Comparison of ENCODE assay signal across 20 cellular contexts in genomic region chr2:224517963-224518362, GRCh38.
DNase-seq lines count a peak whose midpoint lies in the region.
"Had no signal": no experiment of that assay in that cellular context is flagged by ENCODE, and none has a peak within 500 bp of the region (broad histone marks: within the 10 kb centered on the region; RNA-seq: fewer than 3 reads in every experiment).

No MANE protein-coding gene starts in this region.

- H2BK12ac ChIP-seq in mesenchymal stem cell (ENCODE audit: low read length in 2 of 2) = no peak overlapping the region

- H3K4me1 ChIP-seq in mesenchymal stem cell (ENCODE audit: control insufficient read depth, insufficient read depth, low read depth, low read length) = peaks cover 3% of the 10 kb centered on the region
- H3K4me1 ChIP-seq: BE2C had no signal

- no peak overlapping the region for H3K23ac ChIP-seq in mesenchymal stem cell (ENCODE audit: low read length in 2 of 2)

- H3K27ac Mint-ChIP-seq in IgD-negative memory B cell = peak overlapping the region; percentile 75 to 95 (median 86)
- H3K27ac Mint-ChIP-seq in activated T-cell treated with anti-CD3 and anti-CD28 coated beads, Interleukin-2, amount 50 U/mL, for 24 hours = no peak overlapping the region
- H3K27ac Mint-ChIP-seq: activated CD4-positive, alpha-beta T cell treated with anti-CD3 and anti-CD28 coated beads for 36 hours; activated naive CD8-positive, alpha-beta T cell treated with anti-CD3 and anti-CD28 coated beads, Interleukin-2, amount 10 ng/mL, durations not matched to agents 7 days and 5 days; stimulated activated effector memory CD8-positive, alpha-beta T cell treated with anti-CD3 and anti-CD28 coated beads, Interleukin-12 subunit alpha, Interleukin-12 subunit beta, amount 100 ng/mL, for 72 hours had no signal

- no peak overlapping the region for H2BK5ac ChIP-seq in mesenchymal stem cell (ENCODE audit: low read depth, low read length, poor library complexity, severe bottlenecking)

- no peak overlapping the region for H2BK120ac ChIP-seq in mesenchymal stem cell (ENCODE audit: low read depth, low read length)

- H3K36me3 Mint-ChIP-seq in IgD-negative memory B cell = peaks cover 4% of the 10 kb centered on the region
- H3K36me3 Mint-ChIP-seq in activated T-cell treated with anti-CD3 and anti-CD28 coated beads, Interleukin-2, amount 50 U/mL, for 24 hours (ENCODE audit: low read depth) = peaks cover 46% of the 10 kb centered on the region

- no peak overlapping the region for H3K4ac ChIP-seq in mesenchymal stem cell (ENCODE audit: low read depth in 1 of 2, low read length in 2 of 2)

- peaks cover 31 to 40% (median 39%) of the 10 kb centered on the region in 3 donors for H3K4me1 Mint-ChIP-seq in IgD-negative memory B cell
- peaks cover 55% of the 10 kb centered on the region for H3K4me1 Mint-ChIP-seq in activated T-cell treated with anti-CD3 and anti-CD28 coated beads, Interleukin-2, amount 50 U/mL, for 24 hours (ENCODE audit: low read depth)

- H4K91ac ChIP-seq in mesenchymal stem cell (ENCODE audit: low read length) = no peak overlapping the region

- H2AK5ac ChIP-seq in mesenchymal stem cell (ENCODE audit: low read length, severe bottlenecking) = no peak overlapping the region

- H3K9me3 Mint-ChIP-seq in IgD-negative memory B cell = no peaks in the 10 kb centered on the region
- H3K9me3 Mint-ChIP-seq in activated T-cell treated with anti-CD3 and anti-CD28 coated beads, Interleukin-2, amount 50 U/mL, for 24 hours = no peaks in the 10 kb centered on the region
- H3K9me3 Mint-ChIP-seq: activated naive CD8-positive, alpha-beta T cell treated with anti-CD3 and anti-CD28 coated beads, Interleukin-2, amount 10 ng/mL, durations not matched to agents 7 days and 5 days; effector memory CD8-positive, alpha-beta T cell; neural crest cell; stimulated activated effector memory CD8-positive, alpha-beta T cell treated with anti-CD3 and anti-CD28 coated beads, Interleukin-12 subunit alpha, Interleukin-12 subunit beta, amount 100 ng/mL, for 72 hours had no signal

- H3K18ac ChIP-seq in mesenchymal stem cell (ENCODE audit: low read depth in 1 of 2, low read length in 2 of 2) = no peak overlapping the region

- no peak overlapping the region for H3K14ac ChIP-seq in mesenchymal stem cell (ENCODE audit: low read length in 2 of 2)

- no peak overlapping the region for H4K8ac ChIP-seq in mesenchymal stem cell (ENCODE audit: low read length)

- no peaks in the 10 kb centered on the region for H3K27me3 Mint-ChIP-seq in IgD-negative memory B cell
- no peaks in the 10 kb centered on the region for H3K27me3 Mint-ChIP-seq in activated T-cell treated with anti-CD3 and anti-CD28 coated beads, Interleukin-2, amount 50 U/mL, for 24 hours
- H3K27me3 Mint-ChIP-seq: activated CD4-positive, alpha-beta T cell treated with anti-CD3 and anti-CD28 coated beads for 36 hours; activated naive CD8-positive, alpha-beta T cell treated with anti-CD3 and anti-CD28 coated beads, Interleukin-2, amount 10 ng/mL, durations not matched to agents 7 days and 5 days; effector memory CD8-positive, alpha-beta T cell had no signal

- WGBS in mesenchymal stem cell = 89% methylated on average over 1 of the region's 2 CpGs

- H3K4me3 Mint-ChIP-seq in IgD-negative memory B cell = peak overlapping the region; percentile 25 to 88 (median 78)
- H3K4me3 Mint-ChIP-seq in activated T-cell treated with anti-CD3 and anti-CD28 coated beads, Interleukin-2, amount 50 U/mL, for 24 hours = no peak overlapping the region
- H3K4me3 Mint-ChIP-seq: activated CD4-positive, alpha-beta T cell treated with anti-CD3 and anti-CD28 coated beads for 36 hours; activated naive CD8-positive, alpha-beta T cell treated with anti-CD3 and anti-CD28 coated beads, Interleukin-2, amount 10 ng/mL, durations not matched to agents 7 days and 5 days; effector memory CD8-positive, alpha-beta T cell; neural crest cell; stimulated activated effector memory CD8-positive, alpha-beta T cell treated with anti-CD3 and anti-CD28 coated beads, Interleukin-12 subunit alpha, Interleukin-12 subunit beta, amount 100 ng/mL, for 72 hours had no signal

- no peaks in the 10 kb centered on the region for H3K79me1 ChIP-seq in mesenchymal stem cell (replicated peaks; ENCODE audit: low read length, poor library complexity, severe bottlenecking)

- H3K36me3 ChIP-seq in mesenchymal stem cell (ENCODE audit: control insufficient read depth in 1 of 2, insufficient read depth in 2 of 2, low read depth in 1 of 2, low read length in 2 of 2) = peaks cover 0 to 15% of the 10 kb centered on the region in 2 experiments

- no peak overlapping the region for H3K4me2 ChIP-seq in mesenchymal stem cell (ENCODE audit: low read length, poor library complexity, severe bottlenecking)

- no peak overlapping the region for H3K4me3 ChIP-seq in mesenchymal stem cell (ENCODE audit: insufficient read depth in 1 of 2, low read depth in 1 of 2, low read length in 2 of 2)
- H3K4me3 ChIP-seq: upper lobe of left lung had no signal

- H3K27me3 ChIP-seq in mesenchymal stem cell (ENCODE audit: control insufficient read depth in 1 of 2, insufficient read depth in 1 of 2, low read length in 2 of 2) = no peaks in the 10 kb centered on the region
- H3K27me3 ChIP-seq: BE2C, upper lobe of left lung had no signal

- DNase-seq in CD1c-positive myeloid dendritic cell (ENCODE audit: extremely low spot score) (peak; percentile 37), SIG-M5 treated with dmso at 0.1 percent for 504 hours (lab: John Stamatoyannopoulos, UW; ENCODE audit: unreplicated experiment) (peak; percentile 74), mesenchymal stem cell (no peak), T-helper 9 cell (no peak), COLO829 (ENCODE audit: low spot score) (no peak), DMS53 (lab: John Stamatoyannopoulos, UW) (no peak)
- DNase-seq in activated T-cell treated with anti-CD3 and anti-CD28 coated beads, Interleukin-2, amount 50 U/mL, for 24 hours = no peak
- DNase-seq: activated CD4-positive, alpha-beta T cell treated with anti-CD3 and anti-CD28 coated beads for 36 hours; activated naive CD8-positive, alpha-beta T cell treated with anti-CD3 and anti-CD28 coated beads, Interleukin-2, amount 10 ng/mL, durations not matched to agents 7 days and 5 days; BE2C; DMS79; effector memory CD8-positive, alpha-beta T cell; HCEC 1CT; NCI-H1694; NCI-H526 treated with DMSO at 0.1 percent for 48 hours; T-helper 2 cell; upper lobe of left lung had no signal

- no peaks in the 10 kb centered on the region for H3K9me3 ChIP-seq in mesenchymal stem cell (ENCODE audit: control insufficient read depth, low read length)
- H3K9me3 ChIP-seq: BE2C, upper lobe of left lung had no signal

- H3K27ac ChIP-seq in mesenchymal stem cell (ENCODE audit: low read length, poor library complexity, severe bottlenecking) = peak overlapping the region; percentile 35
- H3K27ac ChIP-seq: upper lobe of left lung had no signal

- H3K9ac ChIP-seq in mesenchymal stem cell (ENCODE audit: low read length) = peak overlapping the region; percentile 80

- no peak overlapping the region for H2AFZ ChIP-seq in mesenchymal stem cell (ENCODE audit: low read depth, low read length)

- H2BK15ac ChIP-seq in mesenchymal stem cell (ENCODE audit: low read depth, poor library complexity, severe bottlenecking) = no peak overlapping the region

Comparison
In these comparisons a context has a peak if more than half of its experiments do, and no peak if none do; other contexts are left out.
1. DNase-seq: peak in CD1c-positive myeloid dendritic cell (single experiment) and SIG-M5 treated with dmso at 0.1 percent for 504 hours (single experiment); none in mesenchymal stem cell (single experiment), T-helper 9 cell (single experiment), COLO829 (single experiment), DMS53 (single experiment) and activated T-cell treated with anti-CD3 and anti-CD28 coated beads, Interleukin-2, amount 50 U/mL, for 24 hours (single experiment).